ENCODE assay signal across 17 cellular contexts in the genomic region with DNA sequence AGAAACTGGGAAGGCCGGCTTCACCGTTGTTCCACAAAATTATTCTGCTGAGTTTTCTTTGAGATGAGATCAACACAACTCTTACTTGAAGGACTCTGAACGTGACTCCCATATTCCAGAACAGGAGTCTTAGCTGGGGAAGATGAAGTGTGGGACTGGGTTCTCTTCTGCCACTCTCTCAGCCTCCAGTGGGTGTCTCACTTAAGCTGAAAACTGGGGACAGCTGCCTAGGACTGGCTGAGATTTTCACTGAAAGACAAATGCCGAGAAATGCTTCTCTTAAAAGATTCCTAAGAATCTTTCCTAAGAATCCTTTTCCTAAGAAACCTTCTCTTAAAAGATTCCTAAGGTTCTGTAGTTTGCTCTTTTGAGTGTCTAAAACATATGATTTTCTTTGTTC.
DNase-seq lines count a peak whose midpoint lies in the region; ATAC-seq and TF ChIP-seq lines count a peak whose summit lies in the region.
"Had no signal": no experiment of that assay in that cellular context is flagged by ENCODE, and none has a peak within 500 bp of the region (broad histone marks: within the 10 kb centered on the region; RNA-seq: fewer than 3 reads in every experiment).

No MANE protein-coding gene starts in this region.

- H3K9me2 ChIP-seq in hepatocyte (replicated peaks; ENCODE audit: insufficient read depth) = no peaks in the 10 kb centered on the region

- 63% methylated on average over 4 of the region's 4 CpGs for WGBS in hepatocyte (ENCODE audit: low lambda C conversion rate, missing lambda C conversion rate)

- H3K4me1 ChIP-seq in hepatocyte (ENCODE audit: insufficient read depth) = no peaks in the 10 kb centered on the region

- H3K79me2 ChIP-seq in hepatocyte = no peaks in the 10 kb centered on the region

- no peak overlapping the region for H2AFZ ChIP-seq in hepatocyte

- TF ChIP-seq CTCF in GM12874 (IDR thresholded peaks at IDR 0.05; ENCODE audit: insufficient read depth, low read depth, low read length) (0 out of 2 replicates have a peak, but pooled peaks have one; percentile 4), hepatocyte (IDR thresholded peaks at IDR 0.05; ENCODE audit: poor library complexity) (peak; percentile 28)

- no peak for ATAC-seq in HG02884 (IDR thresholded peaks at IDR 0.05; ENCODE audit: unreplicated experiment)
- ATAC-seq: stimulated activated naive CD8-positive, alpha-beta T cell treated with anti-CD3 and anti-CD28 coated beads, Interleukin-15, amount 100 ng/mL, for 72 hours had no signal

- H3K36me3 ChIP-seq in hepatocyte (replicated peaks; ENCODE audit: insufficient read depth, low read depth) = no peaks in the 10 kb centered on the region
- H3K36me3 ChIP-seq: BLaER1 had no signal

- H3K4me2 ChIP-seq in hepatocyte = no peak overlapping the region
- H3K4me2 ChIP-seq: BLaER1 had no signal

- H3K27me3 ChIP-seq in hepatocyte = peaks cover under 1% of the 10 kb centered on the region
- H3K27me3 ChIP-seq: BLaER1 had no signal

- no peak overlapping the region for H3K4me3 ChIP-seq in hepatocyte
- H3K4me3 ChIP-seq: BLaER1 had no signal

- intact Hi-C loops in posterior vena cava (cut with DNase I) = no loop called here

- DNase-seq in AG08396 (ENCODE audit: low spot score) = peak; percentile 8
- DNase-seq in OCI-M1 (lab: John Stamatoyannopoulos, UW) = peak; percentile 18
- DNase-seq in hepatocyte (ENCODE audit: low spot score) = peak; percentile 25
- DNase-seq in NCI-H1105 (lab: John Stamatoyannopoulos, UW) = no peak
- DNase-seq in NCI-H748 treated with DMSO at 0.1 percent for 48 hours (lab: John Stamatoyannopoulos, UW) = no peak
- DNase-seq in posterior vena cava (ENCODE audit: low spot score) = no peak
- DNase-seq: activated CD4-positive, alpha-beta T cell treated with anti-CD3 and anti-CD28 coated beads, Interleukin-2, amount 50 U/mL, for 4 hours; cortex of kidney; erythroblast; NCI-H187 treated with DMSO at 0.1 percent for 48 hours; NCI-H774; occipital lobe; stimulated activated naive CD8-positive, alpha-beta T cell treated with anti-CD3 and anti-CD28 coated beads, Interleukin-15, amount 100 ng/mL, for 72 hours; T1000 had no signal

- no peaks in the 10 kb centered on the region for H3K9me3 ChIP-seq in hepatocyte (ENCODE audit: low read depth)
- H3K9me3 ChIP-seq: BLaER1 had no signal

- H4K20me1 ChIP-seq in hepatocyte (ENCODE audit: insufficient read depth, poor library complexity, severe bottlenecking) = no peaks in the 10 kb centered on the region
- H4K20me1 ChIP-seq: BLaER1 had no signal

- no peak overlapping the region for H3K27ac ChIP-seq in hepatocyte
- H3K27ac ChIP-seq: BLaER1 had no signal

Comparison
In these comparisons a context has a peak if more than half of its experiments do, and no peak if none do; other contexts are left out.
1. DNase-seq: peak in AG08396 (single experiment), OCI-M1 (single experiment) and hepatocyte (single experiment); none in NCI-H1105 (single experiment), NCI-H748 treated with DMSO at 0.1 percent for 48 hours (single experiment) and posterior vena cava (single experiment).